In the genomic region with DNA sequence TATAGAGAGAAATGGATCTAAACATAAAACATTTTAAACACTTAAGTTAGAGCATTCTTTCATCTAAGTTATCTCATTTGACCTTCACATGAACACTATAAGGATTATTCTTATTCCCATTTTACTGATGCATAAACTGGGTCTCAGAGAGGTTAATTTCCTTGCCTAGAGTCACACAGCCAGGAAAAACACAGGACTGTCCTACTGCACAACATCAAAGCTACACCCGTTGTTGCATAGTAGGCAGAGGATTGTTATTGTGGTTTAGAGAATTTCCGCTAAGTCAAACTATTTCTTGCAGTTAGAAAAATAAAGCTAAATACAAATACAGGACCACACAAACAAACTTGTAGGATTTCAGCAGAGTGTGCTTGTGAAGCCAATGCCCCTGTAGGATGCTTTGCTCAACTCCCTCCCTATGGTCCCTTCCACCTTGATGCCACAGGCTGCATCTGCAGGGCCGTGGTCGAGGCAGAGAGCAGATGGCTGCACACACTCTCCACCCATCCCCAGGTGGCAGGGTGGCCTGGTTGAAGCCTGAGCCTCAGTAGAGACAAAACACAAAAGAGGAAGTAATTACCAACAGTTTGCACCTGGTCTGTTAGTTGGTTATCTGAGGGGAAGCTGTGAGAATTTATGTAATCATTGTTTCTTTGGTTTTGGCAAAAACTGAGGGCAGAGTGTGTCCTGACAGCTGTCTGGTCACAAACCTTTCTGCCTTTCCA, we compare ENCODE assay signal across 9 cellular contexts. TPM values are rescaled to one million over a fixed set of nuclear protein-coding genes. Genes with fewer than 3 reads are reported as not detected.
DNase-seq lines count a peak whose midpoint lies in the region; ATAC-seq and TF ChIP-seq lines count a peak whose summit lies in the region.
"Had no signal": no experiment of that assay in that cellular context is flagged by ENCODE, and none has a peak within 500 bp of the region (broad histone marks: within the 10 kb centered on the region; RNA-seq: fewer than 3 reads in every experiment).

No MANE protein-coding gene starts in this region.

- peaks cover 33% of the 10 kb centered on the region for H3K4me1 Mint-ChIP-seq in activated T-cell treated with anti-CD3 and anti-CD28 coated beads, Interleukin-2, amount 50 U/mL, for 24 hours (ENCODE audit: low read depth)
- H3K4me1 Mint-ChIP-seq in chondrocyte (ENCODE audit: low read depth) = no peaks in the 10 kb centered on the region

- no peaks in the 10 kb centered on the region for H3K9me3 Mint-ChIP-seq in activated T-cell treated with anti-CD3 and anti-CD28 coated beads, Interleukin-2, amount 50 U/mL, for 24 hours
- H3K9me3 Mint-ChIP-seq in chondrocyte (ENCODE audit: low read depth) = no peaks in the 10 kb centered on the region

- H3K4me3 ChIP-seq in OCI-LY3 (ENCODE audit: low read length) (peak overlapping the region; percentile 30), aorta (ENCODE audit: low read length in 2 of 2) (no peak overlapping the region)

- H3K4me1 ChIP-seq in OCI-LY3 (ENCODE audit: low read length) (peaks cover 38% of the 10 kb centered on the region), aorta (ENCODE audit: control insufficient read depth in 1 of 2, insufficient read depth in 2 of 2, low read length in 2 of 2) (no peaks in the 10 kb centered on the region)

- H3K27ac ChIP-seq in OCI-LY3 (ENCODE audit: low read length) (peak overlapping the region; percentile 68), aorta (ENCODE audit: low read depth in 1 of 2, low read length in 2 of 2) (no peak overlapping the region)

- H3K27me3 Mint-ChIP-seq in activated T-cell treated with anti-CD3 and anti-CD28 coated beads, Interleukin-2, amount 50 U/mL, for 24 hours = no peaks in the 10 kb centered on the region
- no peaks in the 10 kb centered on the region for H3K27me3 Mint-ChIP-seq in chondrocyte (ENCODE audit: low read depth)

- no peak overlapping the region for H3K4me3 Mint-ChIP-seq in activated T-cell treated with anti-CD3 and anti-CD28 coated beads, Interleukin-2, amount 50 U/mL, for 24 hours
- no peak overlapping the region for H3K4me3 Mint-ChIP-seq in chondrocyte (ENCODE audit: unreplicated experiment)

- H3K9me3 ChIP-seq in OCI-LY3 (ENCODE audit: insufficient read depth, low read length) (peaks cover 14% of the 10 kb centered on the region; the same call in 1 of the 2 replicates), aorta (ENCODE audit: control insufficient read depth, low read length) (no peaks in the 10 kb centered on the region)

- H3K36me3 Mint-ChIP-seq in activated T-cell treated with anti-CD3 and anti-CD28 coated beads, Interleukin-2, amount 50 U/mL, for 24 hours (ENCODE audit: low read depth) = no peaks in the 10 kb centered on the region
- peaks cover 9% of the 10 kb centered on the region for H3K36me3 Mint-ChIP-seq in chondrocyte (ENCODE audit: low read depth)

- H3K27ac Mint-ChIP-seq in activated T-cell treated with anti-CD3 and anti-CD28 coated beads, Interleukin-2, amount 50 U/mL, for 24 hours = no peak overlapping the region
- no peak overlapping the region for H3K27ac Mint-ChIP-seq in chondrocyte (ENCODE audit: unreplicated experiment)

- TF ChIP-seq CTCF in OCI-LY3 (IDR thresholded peaks at IDR 0.05; ENCODE audit: low read depth, low read length) (no peak; the same call in 1 of the 2 replicates), chondrocyte (IDR thresholded peaks at IDR 0.05) (no peak)

- H4K20me1 ChIP-seq in OCI-LY3 (ENCODE audit: insufficient read depth, low read length) = no peaks in the 10 kb centered on the region

- H3K36me3 ChIP-seq in OCI-LY3 (replicated peaks; ENCODE audit: low read depth, low read length) = peaks cover 6% of the 10 kb centered on the region
- no peaks in the 10 kb centered on the region for H3K36me3 ChIP-seq in aorta (ENCODE audit: control insufficient read depth in 1 of 2, insufficient read depth in 2 of 2, low read length in 1 of 2)

- DNase-seq in COLO668 (lab: John Stamatoyannopoulos, UW; ENCODE audit: unreplicated experiment) (peak; percentile 66), iPS-NIHi11 (ENCODE audit: low spot score) (no peak), chondrocyte (ENCODE audit: low spot score) (no peak), aorta (no peak)
- no peak for DNase-seq in activated T-cell treated with anti-CD3 and anti-CD28 coated beads, Interleukin-2, amount 50 U/mL, for 24 hours

- intact Hi-C loops in aorta (cut with DNase I) = no loop called here

- H3K79me2 ChIP-seq in OCI-LY3 (ENCODE audit: low read length) = no peaks in the 10 kb centered on the region

- no peak overlapping the region for H2AFZ ChIP-seq in OCI-LY3 (ENCODE audit: low read depth, low read length)

- H3K27me3 ChIP-seq in OCI-LY3 (ENCODE audit: low read depth, low read length) (no peaks in the 10 kb centered on the region), aorta (ENCODE audit: control insufficient read depth in 1 of 2, insufficient read depth in 2 of 2, low read length in 1 of 2) (no peaks in the 10 kb centered on the region)

- no peak overlapping the region; the same call in 1 of the 2 replicates for H3K9ac ChIP-seq in OCI-LY3 (ENCODE audit: low read length)

- WGBS in aorta, 2 donors = 76 to 87% methylated on average over 4 of the region's 4 CpGs

- H3K4me2 ChIP-seq in OCI-LY3 (ENCODE audit: low read length) = peak overlapping the region; percentile 70

- ATAC-seq in GM19324 (IDR thresholded peaks at IDR 0.05; ENCODE audit: low FRiP score, unreplicated experiment) (peak; percentile 83), HG03139 (IDR thresholded peaks at IDR 0.05; ENCODE audit: unreplicated experiment) (peak; percentile 71), aorta (ENCODE audit: low FRiP score) (no peak)

RNA-seq across cellular contexts. Expression of a gene that starts 41.1 kb away (rescaled TPM):
- 0.15 to 0.27 TPM (median 0.22 TPM) in 3 replicates for total RNA-seq in chondrocyte
- 1 to 10 TPM; 1.2 to 1.3 TPM for total RNA-seq in aorta
- 1 to 10 TPM in 1 of 2 donors, not detected in 1; 1.0 TPM for polyA plus RNA-seq in aorta

RNA-seq across cellular contexts. Expression of a gene that starts 55.6 kb away (rescaled TPM):
- total RNA-seq in chondrocyte = not detected in 3 replicates
- total RNA-seq in aorta = not detected
- not detected for polyA plus RNA-seq in aorta
- polyA plus RNA-seq: keratinocyte had no signal
